17 cellular contexts compared by ENCODE assay signal in the genomic region with DNA sequence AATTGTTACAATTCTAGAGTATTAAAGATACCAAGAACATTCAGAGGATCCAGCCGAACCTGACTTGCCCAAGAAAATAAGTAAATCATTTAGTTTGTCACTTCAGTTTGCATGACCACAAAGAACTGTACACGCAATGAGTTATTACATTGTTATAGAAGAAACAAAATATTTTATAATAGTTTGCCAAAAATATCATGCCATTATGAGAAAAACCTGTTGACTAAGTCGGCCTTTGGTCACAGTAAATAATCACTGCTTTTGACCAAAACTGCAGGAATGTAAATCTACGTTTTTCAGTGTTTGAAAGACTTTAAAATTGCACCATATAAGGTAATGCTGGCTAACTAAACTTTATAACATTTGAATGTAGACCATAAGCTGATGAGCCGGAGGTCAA. TPM values are rescaled to one million over a fixed set of nuclear protein-coding genes. Genes with fewer than 3 reads are reported as not detected.
DNase-seq lines count a peak whose midpoint lies in the region; ATAC-seq and TF ChIP-seq lines count a peak whose summit lies in the region.
"Had no signal": no experiment of that assay in that cellular context is flagged by ENCODE, and none has a peak within 500 bp of the region (broad histone marks: within the 10 kb centered on the region; RNA-seq: fewer than 3 reads in every experiment).

No MANE protein-coding gene starts in this region.

- POLR2A ChIA-PET in AG04450 (lab: Yijun Ruan, JAX) = interaction anchor here (0.6 to 2.8 kb wide), 4 partner anchors 15 to 69 kb away, joined by 3 to 13 read pairs (median 6); partner anchors contain the start of gene TRIO

- H3K27me3 ChIP-seq in AG04450 (ENCODE audit: control insufficient read depth, insufficient read depth, low read length) (no peaks in the 10 kb centered on the region), GM06990 (replicated peaks; ENCODE audit: control insufficient read depth, insufficient read depth, low read length) (no peaks in the 10 kb centered on the region), RWPE2 (ENCODE audit: insufficient read depth, poor library complexity, severe bottlenecking) (no peaks in the 10 kb centered on the region), iPS-18a (ENCODE audit: control insufficient read depth, insufficient read depth, low read length) (no peaks in the 10 kb centered on the region)
- H3K27me3 ChIP-seq: Peyer's patch had no signal

- DNase-seq in AG04450 (ENCODE audit: low read depth, low spot score) (no peak), GM06990 (ENCODE audit: extremely low read depth, insufficient read length) (no peak), RWPE2 (ENCODE audit: low spot score) (no peak), HuH-7.5 (ENCODE audit: low spot score) (no peak), NCI-H510A treated with DMSO at 0.1 percent for 48 hours (lab: John Stamatoyannopoulos, UW) (no peak)
- DNase-seq in stimulated activated CD4-positive, alpha-beta T cell treated with anti-CD3 and anti-CD28 coated beads, Interleukin-15, amount 100 ng/mL, for 24 hours = no peak
- DNase-seq: activated CD8-positive, alpha-beta T cell treated with anti-CD3 and anti-CD28 coated beads, Interleukin-2, amount 10 ng/mL, durations not matched to agents 7 days and 5 days; cerebellar nuclear complex; endodermal cell; left ventricle myocardium superior; NCI-H2107; NCI-H69; posterior cingulate gyrus had no signal

- H3K4me3 ChIP-seq in AG04450 (ENCODE audit: low read depth, low read length) (peak overlapping the region; percentile 20), GM06990 (replicated peaks; ENCODE audit: low read depth, low read length) (peak overlapping the region; percentile 65), RWPE2 (ENCODE audit: severe bottlenecking) (no peak overlapping the region), iPS-18a (ENCODE audit: low read length) (no peak overlapping the region)
- H3K4me3 ChIP-seq: Peyer's patch had no signal

- H3K27ac ChIP-seq in AG04450 (ENCODE audit: low read depth, low read length) (peak overlapping the region; percentile 78), RWPE2 (ENCODE audit: poor library complexity, severe bottlenecking) (peak overlapping the region; percentile 98), iPS-18a (ENCODE audit: low read length) (no peak overlapping the region)

- H3K9ac ChIP-seq in iPS-18a (ENCODE audit: low read length) = peak overlapping the region; percentile 2

- H3K9me3 ChIP-seq in AG04450 (ENCODE audit: control insufficient read depth, insufficient read depth, low read length) (no peaks in the 10 kb centered on the region; the same call in 1 of the 2 replicates), RWPE2 (ENCODE audit: severe bottlenecking) (no peaks in the 10 kb centered on the region), iPS-18a (ENCODE audit: control insufficient read depth, low read depth, low read length) (no peaks in the 10 kb centered on the region)
- H3K9me3 ChIP-seq: Peyer's patch had no signal

- CTCF ChIA-PET in AG04450 (lab: Charles Lee) = interaction anchor here (0.6 to 1.0 kb wide), 2 partner anchors 177 to 514 kb away, joined by 3 to 7 read pairs; no protein-coding TSS in a partner anchor

- H3K36me3 ChIP-seq in GM06990 (ENCODE audit: control insufficient read depth, insufficient read depth, low read length) (no peaks in the 10 kb centered on the region), RWPE2 (ENCODE audit: low read depth) (no peaks in the 10 kb centered on the region), iPS-18a (ENCODE audit: control insufficient read depth, low read depth, low read length) (no peaks in the 10 kb centered on the region)
- H3K36me3 ChIP-seq: Peyer's patch had no signal

- ATAC-seq in RWPE2 (ENCODE audit: low read depth) = no peak
- no peak for ATAC-seq in GM18909 (IDR thresholded peaks at IDR 0.05; ENCODE audit: poor library complexity, unreplicated experiment)
- ATAC-seq: activated CD8-positive, alpha-beta T cell treated with anti-CD3 and anti-CD28 coated beads, Interleukin-2, amount 10 ng/mL, durations not matched to agents 7 days and 5 days; activated T-helper 17 cell treated with anti-CD3 and anti-CD28 coated beads, Interleukin-2, amount 50 U/mL, for 72 hours; left ventricle myocardium superior had no signal

- peaks cover 86% of the 10 kb centered on the region for H3K4me1 ChIP-seq in RWPE2 (ENCODE audit: insufficient read depth, poor library complexity, severe bottlenecking)
- H3K4me1 ChIP-seq in iPS-18a (ENCODE audit: control insufficient read depth, low read depth, low read length) = peaks cover 43% of the 10 kb centered on the region

- TF ChIP-seq CTCF in AG04450 (IDR thresholded peaks at IDR 0.05; ENCODE audit: low read depth, low read length) (no peak), GM06990 (IDR thresholded peaks at IDR 0.05; ENCODE audit: insufficient read depth, low read length, poor library complexity, severe bottlenecking) (no peak), RWPE2 (IDR thresholded peaks at IDR 0.05; ENCODE audit: poor library complexity, severe bottlenecking) (no peak)

RNA-seq across cellular contexts. Expression of gene TRIO, which starts 27.9 kb away (rescaled TPM):
- 268 TPM in 2 replicates for polyA plus RNA-seq in AG04450 (2011; rRNA removed)
- polyA minus RNA-seq in AG04450 (2011; rRNA and poly(A)+ RNA removed) = 933 and 1,222 TPM in 2 replicates

Comparison
In these comparisons a context has a peak if more than half of its experiments do, and no peak if none do; other contexts are left out.
1. H3K4me3 ChIP-seq: peak in AG04450 (single experiment) and GM06990 (single experiment); none in RWPE2 (single experiment) and iPS-18a (single experiment).